In genomic region chr10:119596537-119597404, GRCh38 we compare ENCODE assay signal across 8 cellular contexts. TPM values are rescaled to one million over a fixed set of nuclear protein-coding genes. Genes with fewer than 3 reads are reported as not detected.
DNase-seq lines count a peak whose midpoint lies in the region; ATAC-seq and TF ChIP-seq lines count a peak whose summit lies in the region.

Gene TIAL1, minus strand, starts transcription at chr10:119596964. Its CDS starts 499 bp downstream, at chr10:119596465.

- peak; percentile 89 to 96 (median 90) for DNase-seq in CD8-positive, alpha-beta memory T cell
- DNase-seq in HS-5 (ENCODE audit: low read depth), result peak; percentile 98
- peak; percentile 95 for DNase-seq in NK-92 treated with Interleukin-12 subunit alpha and Interleukin-12 subunit beta, amount 100 ng/mL, for 24 hours (lab: John Stamatoyannopoulos, UW)
- peak; percentile 95 for DNase-seq in activated CD8-positive, alpha-beta memory T cell treated with anti-CD3 and anti-CD28 coated beads for 24 hours
- peak; percentile 94 for DNase-seq in effector CD4-positive, alpha-beta T cell
- peak; percentile 99 for DNase-seq in lower lobe of right lung
- peak; percentile 84 to 92 (median 90) for DNase-seq in stimulated activated CD4-positive, alpha-beta T cell treated with anti-CD3 and anti-CD28 coated beads, TNF-alpha, amount 100 ng/mL, for 24 hours (ENCODE audit: low read depth in 3 of 3)

- H3K9me3 Mint-ChIP-seq in CD8-positive, alpha-beta memory T cell, result no peaks in the 10 kb centered on the region

- H3K4me1 Mint-ChIP-seq in CD8-positive, alpha-beta memory T cell, result peaks cover 48 to 58% (median 49%) of the 10 kb centered on the region in 3 donors

- H3K9me3 ChIP-seq in CD8-positive, alpha-beta memory T cell (ENCODE audit: low read length), result no peaks in the 10 kb centered on the region
- H3K9me3 ChIP-seq in lower lobe of right lung, result no peaks in the 10 kb centered on the region

- H3K4me3 Mint-ChIP-seq in CD8-positive, alpha-beta memory T cell, result peak within 1 kb of the TSS; percentile 97 to 100 (median 98)

- POLR2A ChIA-PET in CD8-positive, alpha-beta memory T cell (lab: Charles Lee), result interaction anchor here (1.1 kb wide), 2 partner anchors 56 to 129 kb away, joined by 3 read pairs; partner anchors contain the start of gene INPP5F

- no peaks in the 10 kb centered on the region for H3K27me3 ChIP-seq in CD8-positive, alpha-beta memory T cell (ENCODE audit: insufficient read depth, low read length, poor library complexity, severe bottlenecking)
- no peaks in the 10 kb centered on the region for H3K27me3 ChIP-seq in lower lobe of right lung (ENCODE audit: low read depth)

- no peaks in the 10 kb centered on the region for H3K36me3 ChIP-seq in CD8-positive, alpha-beta memory T cell (ENCODE audit: insufficient read depth, low read length)
- H3K36me3 ChIP-seq in lower lobe of right lung, result no peaks in the 10 kb centered on the region

- intact Hi-C loops in lower lobe of right lung (cut with DNase I), result no loop called here

- peak; percentile 86 for ATAC-seq in GM19468 (IDR thresholded peaks at IDR 0.05; ENCODE audit: extremely low read depth, unreplicated experiment)
- ATAC-seq in lower lobe of right lung, result peak; percentile 95 to 96

- H3K36me3 Mint-ChIP-seq in CD8-positive, alpha-beta memory T cell, result peaks cover 0 to 26% (median 1%) of the 10 kb centered on the region in 3 donors

- no peak for TF ChIP-seq CTCF in lower lobe of right lung (IDR thresholded peaks at IDR 0.05)

- CTCF ChIA-PET in CD8-positive, alpha-beta memory T cell (lab: Charles Lee), result interaction anchor here (1.0 to 1.5 kb wide), 2 partner anchors 21 to 53 kb away, joined by 4 to 5 read pairs; partner anchors contain the start of gene RGS10

- peak within 1 kb of the TSS; percentile 90 to 99 (median 98) for H3K27ac Mint-ChIP-seq in CD8-positive, alpha-beta memory T cell

- H3K4me3 ChIP-seq in CD8-positive, alpha-beta memory T cell (ENCODE audit: low read length), result peak within 1 kb of the TSS; percentile 100
- H3K4me3 ChIP-seq in lower lobe of right lung, result peak within 1 kb of the TSS; percentile 95

- H3K27me3 Mint-ChIP-seq in CD8-positive, alpha-beta memory T cell, result no peaks in the 10 kb centered on the region

- peaks cover 46% of the 10 kb centered on the region for H3K4me1 ChIP-seq in CD8-positive, alpha-beta memory T cell (ENCODE audit: insufficient read depth, low read length)
- peaks cover 46% of the 10 kb centered on the region for H3K4me1 ChIP-seq in lower lobe of right lung

- H3K27ac ChIP-seq in CD8-positive, alpha-beta memory T cell (ENCODE audit: low read depth, low read length), result peak within 1 kb of the TSS; percentile 91
- H3K27ac ChIP-seq in lower lobe of right lung, result peak within 1 kb of the TSS; percentile 96

RNA-seq across cellular contexts. Expression of gene TIAL1, which starts in this region (rescaled TPM):
- total RNA-seq in CD8-positive, alpha-beta memory T cell, result 100 to 1,000 TPM; 201 to 207 TPM
- polyA plus RNA-seq in CD8-positive, alpha-beta memory T cell, result 15.0 TPM
- total RNA-seq in lower lobe of right lung, result 99.0 TPM

Comparison
In these comparisons a context has a peak if more than half of its experiments do, and no peak if none do; other contexts are left out.
1. Peak in every context shown above with its lines: DNase-seq, ATAC-seq, H3K4me3 ChIP-seq and H3K27ac ChIP-seq.